In the genomic region with DNA sequence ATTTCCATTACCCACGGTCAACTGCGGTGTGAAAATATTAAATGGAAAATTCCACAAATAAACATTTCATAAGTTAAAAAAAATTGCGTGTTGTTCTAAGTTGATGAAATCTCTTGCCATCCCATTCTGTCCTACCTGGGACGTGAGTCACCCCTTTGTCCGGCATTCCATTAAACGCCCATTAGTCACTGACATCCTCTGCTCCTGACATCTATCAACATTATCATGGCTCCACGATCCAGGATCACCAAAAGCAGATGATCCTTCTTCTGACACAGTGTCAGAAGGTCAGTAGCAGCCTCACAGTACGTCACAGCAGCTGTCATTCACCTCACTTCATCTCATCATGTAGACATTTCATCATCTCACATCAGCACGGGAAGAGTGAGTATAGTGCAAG, we compare ENCODE assay signal across 2 cellular contexts.
A peak's percentile ranks its signal among the peaks of the same experiment; 100 is the strongest.
TF ChIP-seq lines count a peak whose summit lies in the region.

No MANE protein-coding gene starts in this region.

TF ChIP-seq in IMR-90, 13 proteins besides CTCF, POLR2A, EP300 and RAD21 (continued from another document):
- TF ChIP-seq MXI1 (IDR thresholded peaks at IDR 0.05; ENCODE audit: borderline replicate concordance, low read depth, low read length) (no peak), FOS (IDR thresholded peaks at IDR 0.05; ENCODE audit: low read depth, low read length) (no peak), MAZ (IDR thresholded peaks at IDR 0.05; ENCODE audit: borderline replicate concordance, low read depth, low read length) (no peak), NFE2L2 (IDR thresholded peaks at IDR 0.05; ENCODE audit: low read depth, low read length) (no peak), SMC3 (IDR thresholded peaks at IDR 0.05; ENCODE audit: low read depth, low read length) (no peak), RCOR1 (IDR thresholded peaks at IDR 0.05; ENCODE audit: insufficient replicate concordance, low read length) (no peak)
- TF ChIP-seq, protein P1, sequence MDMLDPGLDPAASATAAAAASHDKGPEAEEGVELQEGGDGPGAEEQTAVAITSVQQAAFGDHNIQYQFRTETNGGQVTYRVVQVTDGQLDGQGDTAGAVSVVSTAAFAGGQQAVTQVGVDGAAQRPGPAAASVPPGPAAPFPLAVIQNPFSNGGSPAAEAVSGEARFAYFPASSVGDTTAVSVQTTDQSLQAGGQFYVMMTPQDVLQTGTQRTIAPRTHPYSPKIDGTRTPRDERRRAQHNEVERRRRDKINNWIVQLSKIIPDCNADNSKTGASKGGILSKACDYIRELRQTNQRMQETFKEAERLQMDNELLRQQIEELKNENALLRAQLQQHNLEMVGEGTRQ (IDR thresholded peaks at IDR 0.05; ENCODE audit: low read depth, low read length) = no peak
TF ChIP-seq in IMR-90: peak in this region for 0.

TF ChIP-seq in SK-N-SH, 30 proteins besides CTCF, POLR2A, EP300 and RAD21 (continued from another document):
- TF ChIP-seq, protein P2, sequence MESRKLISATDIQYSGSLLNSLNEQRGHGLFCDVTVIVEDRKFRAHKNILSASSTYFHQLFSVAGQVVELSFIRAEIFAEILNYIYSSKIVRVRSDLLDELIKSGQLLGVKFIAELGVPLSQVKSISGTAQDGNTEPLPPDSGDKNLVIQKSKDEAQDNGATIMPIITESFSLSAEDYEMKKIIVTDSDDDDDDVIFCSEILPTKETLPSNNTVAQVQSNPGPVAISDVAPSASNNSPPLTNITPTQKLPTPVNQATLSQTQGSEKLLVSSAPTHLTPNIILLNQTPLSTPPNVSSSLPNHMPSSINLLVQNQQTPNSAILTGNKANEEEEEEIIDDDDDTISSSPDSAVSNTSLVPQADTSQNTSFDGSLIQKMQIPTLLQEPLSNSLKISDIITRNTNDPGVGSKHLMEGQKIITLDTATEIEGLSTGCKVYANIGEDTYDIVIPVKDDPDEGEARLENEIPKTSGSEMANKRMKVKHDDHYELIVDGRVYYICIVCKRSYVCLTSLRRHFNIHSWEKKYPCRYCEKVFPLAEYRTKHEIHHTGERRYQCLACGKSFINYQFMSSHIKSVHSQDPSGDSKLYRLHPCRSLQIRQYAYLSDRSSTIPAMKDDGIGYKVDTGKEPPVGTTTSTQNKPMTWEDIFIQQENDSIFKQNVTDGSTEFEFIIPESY (IDR thresholded peaks at IDR 0.05; ENCODE audit: borderline replicate concordance, low read depth) = no peak
- TF ChIP-seq, protein P3, sequence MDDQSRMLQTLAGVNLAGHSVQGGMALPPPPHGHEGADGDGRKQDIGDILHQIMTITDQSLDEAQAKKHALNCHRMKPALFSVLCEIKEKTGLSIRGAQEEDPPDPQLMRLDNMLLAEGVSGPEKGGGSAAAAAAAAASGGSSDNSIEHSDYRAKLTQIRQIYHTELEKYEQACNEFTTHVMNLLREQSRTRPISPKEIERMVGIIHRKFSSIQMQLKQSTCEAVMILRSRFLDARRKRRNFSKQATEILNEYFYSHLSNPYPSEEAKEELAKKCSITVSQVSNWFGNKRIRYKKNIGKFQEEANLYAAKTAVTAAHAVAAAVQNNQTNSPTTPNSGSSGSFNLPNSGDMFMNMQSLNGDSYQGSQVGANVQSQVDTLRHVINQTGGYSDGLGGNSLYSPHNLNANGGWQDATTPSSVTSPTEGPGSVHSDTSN (IDR thresholded peaks at IDR 0.05) = peak; percentile 61; the same call in 1 of the 2 replicates
- TF ChIP-seq FOXJ3 (CRISPR knock-in tag; IDR thresholded peaks at IDR 0.05) = no peak
TF ChIP-seq in SK-N-SH: peak in this region for 1.
